In the genomic region with DNA sequence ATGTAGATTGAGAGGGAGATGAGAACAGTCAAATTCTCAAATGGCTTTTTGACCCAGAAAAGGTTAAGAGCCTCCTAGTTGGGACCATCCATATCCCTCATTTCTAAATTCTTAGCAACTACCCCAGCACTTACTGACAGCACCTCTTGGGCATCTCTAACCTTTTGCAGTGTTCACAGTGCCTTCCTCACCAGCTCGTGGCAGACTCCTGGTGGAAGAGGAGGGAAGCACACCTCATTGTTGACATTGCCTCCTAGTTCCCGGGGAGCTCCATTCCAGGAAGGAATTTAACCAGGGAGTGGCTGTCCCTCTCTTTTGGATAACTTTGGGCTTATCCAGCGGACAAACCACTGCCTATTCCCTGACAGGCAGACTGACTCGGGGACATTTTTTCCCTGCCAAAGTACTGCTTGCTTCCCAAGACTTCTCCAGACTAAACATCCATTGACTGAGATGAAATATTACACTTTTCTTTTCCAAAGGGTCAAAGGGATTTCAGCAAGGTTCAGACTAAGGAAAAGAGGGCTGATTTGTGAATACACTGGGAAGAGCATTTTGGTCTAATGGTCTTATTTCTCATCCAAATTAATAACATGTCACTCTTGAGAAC, we compare ENCODE assay signal across 8 cellular contexts. TPM values are rescaled to one million over a fixed set of nuclear protein-coding genes. Genes with fewer than 3 reads are reported as not detected.
DNase-seq lines count a peak whose midpoint lies in the region; ATAC-seq, FAIRE-seq and TF ChIP-seq lines count a peak whose summit lies in the region.

No MANE protein-coding gene starts in this region.

- H3K36me3 Mint-ChIP-seq in activated B cell treated with CpG ODN at 0.5 μM for 24 hours (ENCODE audit: low read depth): no peaks in the 10 kb centered on the region

- H3K9me3 ChIP-seq in right lobe of liver: no peaks in the 10 kb centered on the region

- DNase-seq in COLO829 (ENCODE audit: low spot score): peak; percentile 66
- DNase-seq in H54 (ENCODE audit: insufficient read length, low spot score): peak; percentile 43
- DNase-seq in NCI-H2171 treated with DMSO at 0.1 percent for 48 hours (lab: John Stamatoyannopoulos, UW): peak; percentile 87
- DNase-seq in activated B cell treated with CpG ODN at 0.5 μM for 24 hours: no peak
- peak; percentile 85 for DNase-seq in choroid plexus epithelial cell (ENCODE audit: low read depth)
- peak in 2 of 3 donors; percentile 52 to 66 for DNase-seq in right lobe of liver
- peak; percentile 6 to 13 for DNase-seq in stimulated activated CD8-positive, alpha-beta memory T cell treated with anti-CD3 and anti-CD28 coated beads, Interleukin-4, amount 100 ng/mL, for 4 hours (ENCODE audit: low read depth in 2 of 2, low spot score in 1 of 2)

- CTCF ChIA-PET in activated B cell treated with CpG ODN at 0.5 μM for 24 hours (lab: Charles Lee): interaction anchor here (0.7 to 2.9 kb wide), 13 partner anchors 11 to 340 kb away, joined by 3 to 36 read pairs (median 3); no protein-coding TSS in a partner anchor

- TF ChIP-seq CTCF in activated B cell treated with CpG ODN at 0.5 μM for 24 hours (IDR thresholded peaks at IDR 0.05): no peak
- peak; percentile 99 for TF ChIP-seq CTCF in choroid plexus epithelial cell (conservative IDR thresholded peaks at IDR 0.05; ENCODE audit: low read depth, low read length)
- peak; percentile 72 to 85 (median 78) for TF ChIP-seq CTCF in right lobe of liver (IDR thresholded peaks at IDR 0.05)

- no peaks in the 10 kb centered on the region for H3K36me3 ChIP-seq in right lobe of liver

- no peaks in the 10 kb centered on the region for H3K9me3 Mint-ChIP-seq in activated B cell treated with CpG ODN at 0.5 μM for 24 hours

- no peaks in the 10 kb centered on the region for H3K27me3 Mint-ChIP-seq in activated B cell treated with CpG ODN at 0.5 μM for 24 hours

- no peak overlapping the region for H3K27ac ChIP-seq in right lobe of liver

- POLR2A ChIA-PET in activated B cell treated with CpG ODN at 0.5 μM for 24 hours (lab: Charles Lee): interaction anchor here (0.8 to 0.9 kb wide), 2 partner anchors 64 to 95 kb away, joined by 3 to 4 read pairs; a partner anchor contains a TSS

- FAIRE-seq in H54 (lab: Jason Lieb, UNC): peak; percentile 65

- WGBS in right lobe of liver (ENCODE audit: insufficient coverage, low coverage, low lambda C conversion rate, missing lambda C conversion rate): 4% methylated on average over 4 of the region's 4 CpGs

- intact Hi-C loops in activated B cell treated with CpG ODN at 0.5 μM for 24 hours (cut with micrococcal nuclease) (loop anchor here (1.0 to 10.0 kb wide), 9 partner anchors 61 to 339 kb away; no protein-coding TSS in a partner anchor), right lobe of liver (cut with DNase I) (loop anchor here (10.0 kb wide), 1 partner anchor 98 kb away; no protein-coding TSS in a partner anchor)

- H3K27ac Mint-ChIP-seq in activated B cell treated with CpG ODN at 0.5 μM for 24 hours: no peak overlapping the region

- H3K4me3 Mint-ChIP-seq in activated B cell treated with CpG ODN at 0.5 μM for 24 hours: no peak overlapping the region

- ATAC-seq in activated B cell treated with CpG ODN at 0.5 μM for 24 hours (ENCODE audit: low read depth): peak; percentile 78
- peak; percentile 97 to 98 (median 98) for ATAC-seq in right lobe of liver
- ATAC-seq in HG02970 (IDR thresholded peaks at IDR 0.05; ENCODE audit: low FRiP score, unreplicated experiment): no peak

- H3K4me3 ChIP-seq in choroid plexus epithelial cell (ENCODE audit: low read depth, low read length) (no peak overlapping the region), right lobe of liver (no peak overlapping the region)

- TF ChIP-seq POLR2A in H54 (IDR thresholded peaks at IDR 0.05; ENCODE audit: low read depth, low read length) (no peak), right lobe of liver (IDR thresholded peaks at IDR 0.05) (no peak)

- H3K4me1 ChIP-seq in right lobe of liver: no peaks in the 10 kb centered on the region

- no peaks in the 10 kb centered on the region for H3K27me3 ChIP-seq in right lobe of liver

- H3K4me1 Mint-ChIP-seq in activated B cell treated with CpG ODN at 0.5 μM for 24 hours: no peaks in the 10 kb centered on the region

RNA-seq across cellular contexts. Expression of a gene that starts 9.0 kb away (rescaled TPM):
- total RNA-seq in activated B cell treated with CpG ODN at 0.5 μM for 24 hours: not detected in 2 replicates
- total RNA-seq in right lobe of liver: not detected

RNA-seq across cellular contexts. Expression of a gene that starts 55.0 kb away (rescaled TPM):
- total RNA-seq in activated B cell treated with CpG ODN at 0.5 μM for 24 hours (12.1 and 13.0 TPM in 2 replicates), right lobe of liver (10 to 100 TPM; 12.7 to 38.1 (median 18.5) TPM)
